Comparison of ENCODE assay signal across 18 cellular contexts in the genomic region with DNA sequence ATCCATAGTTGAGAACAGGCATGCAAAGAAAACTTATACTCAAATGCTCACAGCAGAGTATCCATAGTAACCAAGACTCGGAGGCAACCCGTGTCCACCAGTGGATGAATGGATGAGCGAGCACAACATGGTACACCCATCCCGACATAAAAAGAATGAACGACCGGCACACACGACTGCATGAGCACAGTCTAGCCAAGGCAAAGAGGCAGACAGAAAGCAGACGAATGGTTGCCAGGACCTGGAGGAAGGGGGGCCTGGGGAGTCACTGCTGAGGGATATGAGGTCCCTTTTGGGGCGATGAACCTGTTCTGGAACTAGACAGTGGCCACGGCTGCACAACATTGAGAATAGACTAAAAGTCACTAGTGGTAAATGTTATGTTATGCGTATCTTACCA. TPM values are rescaled to one million over a fixed set of nuclear protein-coding genes. Genes with fewer than 3 reads are reported as not detected.
DNase-seq lines count a peak whose midpoint lies in the region; ATAC-seq, FAIRE-seq and TF ChIP-seq lines count a peak whose summit lies in the region.
"Had no signal": no experiment of that assay in that cellular context is flagged by ENCODE, and none has a peak within 500 bp of the region (broad histone marks: within the 10 kb centered on the region; RNA-seq: fewer than 3 reads in every experiment).

No MANE protein-coding gene starts in this region.

- no peak overlapping the region for H3K27ac ChIP-seq in astrocyte (ENCODE audit: low read depth, low read length)
- H3K27ac ChIP-seq: colonic mucosa, heart left ventricle had no signal

- no peak overlapping the region for H3K27ac Mint-ChIP-seq in activated naive CD8-positive, alpha-beta T cell
- no peak overlapping the region for H3K27ac Mint-ChIP-seq in activated naive CD8-positive, alpha-beta T cell treated with anti-CD3 and anti-CD28 coated beads, Interleukin-2, amount 50 U/mL, for 24 hours
- H3K27ac Mint-ChIP-seq in astrocyte (ENCODE audit: unreplicated experiment) (no peak overlapping the region), mesothelial cell of epicardium (no peak overlapping the region), type B pancreatic cell (no peak overlapping the region)
- H3K27ac Mint-ChIP-seq: activated CD8-positive, alpha-beta T cell treated with anti-CD3 and anti-CD28 coated beads, Interleukin-2, amount 10 ng/mL, durations not matched to agents 7 days and 5 days; HFFc6 had no signal

- no peaks in the 10 kb centered on the region for H4K20me1 ChIP-seq in astrocyte (ENCODE audit: insufficient read depth, low read length)

- no peak overlapping the region for H3K4me2 ChIP-seq in astrocyte (ENCODE audit: low read length)

- TF ChIP-seq CTCF in astrocyte (IDR thresholded peaks at IDR 0.05; ENCODE audit: insufficient read depth, low read depth, low read length) (no peak), mesothelial cell of epicardium (IDR thresholded peaks at IDR 0.05; ENCODE audit: unreplicated experiment) (no peak), type B pancreatic cell (conservative IDR thresholded peaks at IDR 0.05) (no peak)

- no peaks in the 10 kb centered on the region for H3K27me3 ChIP-seq in astrocyte (ENCODE audit: insufficient read depth, low read length)

- no peak for FAIRE-seq in astrocyte (lab: Jason Lieb, UNC)

- H3K27me3 Mint-ChIP-seq in activated naive CD8-positive, alpha-beta T cell = no peaks in the 10 kb centered on the region
- H3K27me3 Mint-ChIP-seq in activated naive CD8-positive, alpha-beta T cell treated with anti-CD3 and anti-CD28 coated beads, Interleukin-2, amount 50 U/mL, for 24 hours = peaks cover 11% of the 10 kb centered on the region
- H3K27me3 Mint-ChIP-seq in astrocyte (ENCODE audit: low read depth, unreplicated experiment) = peaks cover 2% of the 10 kb centered on the region
- H3K27me3 Mint-ChIP-seq in mesothelial cell of epicardium (ENCODE audit: low read depth) = peaks cover under 1% of the 10 kb centered on the region
- peaks cover 6% of the 10 kb centered on the region for H3K27me3 Mint-ChIP-seq in type B pancreatic cell

- no peaks in the 10 kb centered on the region for H3K36me3 ChIP-seq in astrocyte (ENCODE audit: insufficient read depth, low read length)
- H3K36me3 ChIP-seq: colonic mucosa, heart left ventricle had no signal

- H3K4me1 ChIP-seq in astrocyte (ENCODE audit: insufficient read depth, low read length) = no peaks in the 10 kb centered on the region
- H3K4me1 ChIP-seq: colonic mucosa had no signal

- H3K9me3 ChIP-seq in astrocyte (ENCODE audit: insufficient read depth, low read depth, low read length) = no peaks in the 10 kb centered on the region
- H3K9me3 ChIP-seq: colonic mucosa, heart left ventricle had no signal

- peak overlapping the region; percentile 42 for H3K4me3 Mint-ChIP-seq in activated naive CD8-positive, alpha-beta T cell
- no peak overlapping the region for H3K4me3 Mint-ChIP-seq in activated naive CD8-positive, alpha-beta T cell treated with anti-CD3 and anti-CD28 coated beads, Interleukin-2, amount 50 U/mL, for 24 hours
- H3K4me3 Mint-ChIP-seq in astrocyte (ENCODE audit: unreplicated experiment) (peak overlapping the region; percentile 50), mesothelial cell of epicardium (peak overlapping the region; percentile 16), type B pancreatic cell (peak overlapping the region; percentile 40)
- H3K4me3 Mint-ChIP-seq: activated CD8-positive, alpha-beta T cell treated with anti-CD3 and anti-CD28 coated beads, Interleukin-2, amount 10 ng/mL, durations not matched to agents 7 days and 5 days; HFFc6 had no signal

- no peak for ATAC-seq in activated naive CD8-positive, alpha-beta T cell treated with anti-CD3 and anti-CD28 coated beads, Interleukin-2, amount 50 U/mL, for 24 hours
- ATAC-seq in HG02981 (IDR thresholded peaks at IDR 0.05; ENCODE audit: unreplicated experiment) (no peak), GM18502 (IDR thresholded peaks at IDR 0.05; ENCODE audit: poor library complexity, unreplicated experiment) (no peak), HG03354 (IDR thresholded peaks at IDR 0.05; ENCODE audit: poor library complexity, severe bottlenecking, unreplicated experiment) (no peak)
- ATAC-seq: esophagus mucosa had no signal

- H3K4me1 Mint-ChIP-seq in activated naive CD8-positive, alpha-beta T cell (ENCODE audit: low read depth) = peaks cover 36% of the 10 kb centered on the region
- peaks cover 23% of the 10 kb centered on the region for H3K4me1 Mint-ChIP-seq in activated naive CD8-positive, alpha-beta T cell treated with anti-CD3 and anti-CD28 coated beads, Interleukin-2, amount 50 U/mL, for 24 hours
- H3K4me1 Mint-ChIP-seq in astrocyte (ENCODE audit: low read depth, unreplicated experiment) (no peaks in the 10 kb centered on the region), mesothelial cell of epicardium (peaks cover 5% of the 10 kb centered on the region), type B pancreatic cell (ENCODE audit: unreplicated experiment) (no peaks in the 10 kb centered on the region)

- no peaks in the 10 kb centered on the region for H3K9me3 Mint-ChIP-seq in activated naive CD8-positive, alpha-beta T cell (ENCODE audit: low read depth)
- H3K9me3 Mint-ChIP-seq in activated naive CD8-positive, alpha-beta T cell treated with anti-CD3 and anti-CD28 coated beads, Interleukin-2, amount 50 U/mL, for 24 hours = no peaks in the 10 kb centered on the region
- H3K9me3 Mint-ChIP-seq in astrocyte (ENCODE audit: unreplicated experiment) (no peaks in the 10 kb centered on the region), mesothelial cell of epicardium (peaks cover 11% of the 10 kb centered on the region), type B pancreatic cell (peaks cover 7% of the 10 kb centered on the region)
- H3K9me3 Mint-ChIP-seq: HFFc6 had no signal

- H3K9ac ChIP-seq in astrocyte (ENCODE audit: low read length) = no peak overlapping the region

- no peaks in the 10 kb centered on the region for H3K79me2 ChIP-seq in astrocyte (ENCODE audit: insufficient read depth, low read length)

- no peak overlapping the region for H3K4me3 ChIP-seq in astrocyte (ENCODE audit: insufficient read depth, low read depth, low read length)
- H3K4me3 ChIP-seq: colonic mucosa, heart left ventricle had no signal

- no peak overlapping the region for H2AFZ ChIP-seq in astrocyte (ENCODE audit: low read depth, low read length)

- H3K36me3 Mint-ChIP-seq in activated naive CD8-positive, alpha-beta T cell = no peaks in the 10 kb centered on the region
- no peaks in the 10 kb centered on the region for H3K36me3 Mint-ChIP-seq in activated naive CD8-positive, alpha-beta T cell treated with anti-CD3 and anti-CD28 coated beads, Interleukin-2, amount 50 U/mL, for 24 hours (ENCODE audit: low read depth)
- H3K36me3 Mint-ChIP-seq in astrocyte (ENCODE audit: low read depth, unreplicated experiment) = peaks cover 3% of the 10 kb centered on the region
- H3K36me3 Mint-ChIP-seq in mesothelial cell of epicardium = no peaks in the 10 kb centered on the region
- H3K36me3 Mint-ChIP-seq in type B pancreatic cell = no peaks in the 10 kb centered on the region

- DNase-seq in activated naive CD8-positive, alpha-beta T cell treated with anti-CD3 and anti-CD28 coated beads, Interleukin-2, amount 50 U/mL, for 24 hours = no peak
- DNase-seq in astrocyte (ENCODE audit: low read depth) (no peak), mesothelial cell of epicardium (ENCODE audit: low spot score in 2 of 2, unreplicated experiment in 2 of 2) (no peak), type B pancreatic cell (ENCODE audit: extremely low spot score, unreplicated experiment) (no peak)
- DNase-seq: activated naive CD4-positive, alpha-beta T cell; amygdala; colonic mucosa; foreskin fibroblast; heart left ventricle; HFFc6; NCI-H1436 treated with DMSO at 0.1 percent for 48 hours; NCI-H446 treated with DMSO at 0.1 percent for 48 hours had no signal

RNA-seq across cellular contexts. Expression of a gene that starts 13.1 kb away (rescaled TPM):
- 9.9 and 13.1 TPM in 2 replicates for total RNA-seq in astrocyte
- 6.8 to 8.8 TPM (median 7.6 TPM) in 3 replicates for total RNA-seq in mesothelial cell of epicardium
- total RNA-seq in type B pancreatic cell (ENCODE audit: low replicate concordance) = 2.7 and 23.9 TPM in 2 replicates
- total RNA-seq: HFFc6 had no signal

RNA-seq across cellular contexts. Expression of a gene that starts 22.8 kb away (rescaled TPM):
- total RNA-seq in astrocyte (252 and 299 TPM in 2 replicates), mesothelial cell of epicardium (213 to 228 TPM (median 214 TPM) in 3 replicates), type B pancreatic cell (ENCODE audit: low replicate concordance) (271 and 390 TPM in 2 replicates)

RNA-seq across cellular contexts. Expression of a gene that starts 23.1 kb away (rescaled TPM):
- total RNA-seq in astrocyte (40.0 and 41.9 TPM in 2 replicates), mesothelial cell of epicardium (49.6 to 55.0 TPM (median 53.5 TPM) in 3 replicates), type B pancreatic cell (ENCODE audit: low replicate concordance) (42.9 and 50.0 TPM in 2 replicates)

RNA-seq across cellular contexts. Expression of a gene that starts 36.5 kb away (rescaled TPM):
- total RNA-seq in astrocyte (not detected in 2 replicates), mesothelial cell of epicardium (0.14 to 0.16 TPM in 2 of 3 replicates, not detected in the other), type B pancreatic cell (ENCODE audit: low replicate concordance) (not detected in 2 replicates)
- total RNA-seq: activated CD8-positive, alpha-beta T cell treated with anti-CD3 and anti-CD28 coated beads, Interleukin-2, amount 10 ng/mL, durations not matched to agents 7 days and 5 days had no signal

RNA-seq across cellular contexts. Expression of a gene that starts 53.2 kb away (rescaled TPM):
- total RNA-seq in astrocyte (5.3 and 5.4 TPM in 2 replicates), mesothelial cell of epicardium (3.6 to 4.3 TPM (median 4.3 TPM) in 3 replicates), type B pancreatic cell (ENCODE audit: low replicate concordance) (1.2 and 1.4 TPM in 2 replicates)
